28 cellular contexts compared by ENCODE assay signal in genomic region chr2:16198166-16198912, GRCh38.
"Had no signal": no experiment of that assay in that cellular context is flagged by ENCODE, and none has a peak within 500 bp of the region (broad histone marks: within the 10 kb centered on the region; RNA-seq: fewer than 3 reads in every experiment).

No MANE protein-coding gene starts in this region.

- FAIRE-seq: endometrium, islet of Langerhans, urothelium cell line had no signal

- H3K4me3 Mint-ChIP-seq: effector memory CD8-positive, alpha-beta T cell; naive thymus-derived CD4-positive, alpha-beta T cell; nephron; stimulated activated memory B cell treated with anti-CD40 and anti-IgM and Interleukin-4, amounts not matched to agents 10 μg/mL and 1 μg/mL and 100 μg/mL, for 72 hours had no signal

- H3K27me3 Mint-ChIP-seq: effector memory CD8-positive, alpha-beta T cell; naive thymus-derived CD4-positive, alpha-beta T cell; stimulated activated memory B cell treated with anti-CD40 and anti-IgM and Interleukin-4, amounts not matched to agents 10 μg/mL and 1 μg/mL and 100 μg/mL, for 72 hours had no signal

- H3K4me1 ChIP-seq: heart right ventricle, lower lobe of right lung, prostate gland, sigmoid colon, testis, tibial artery, upper lobe of left lung had no signal

- H3K4me1 Mint-ChIP-seq: naive thymus-derived CD4-positive, alpha-beta T cell; stimulated activated memory B cell treated with anti-CD40 and anti-IgM and Interleukin-4, amounts not matched to agents 10 μg/mL and 1 μg/mL and 100 μg/mL, for 72 hours had no signal

- DNase-seq: cortex of kidney; effector memory CD8-positive, alpha-beta T cell; erythroblast; esophagus squamous epithelium; foreskin melanocyte; glutamatergic neuron; heart right ventricle; hippocampal formation; left colon; left ventricle myocardium superior; lower lobe of right lung; naive thymus-derived CD4-positive, alpha-beta T cell; nucleus accumbens; right cardiac atrium; sigmoid colon; stimulated activated CD4-positive, alpha-beta T cell treated with anti-CD3 and anti-CD28 coated beads, Interleukin-2, amount 100 ng/mL, for 24 hours; stimulated activated CD4-positive, alpha-beta T cell treated with anti-CD3 and anti-CD28 coated beads, Interleukin-4, amount 100 ng/mL, for 4 hours; stimulated activated naive CD8-positive, alpha-beta T cell treated with anti-CD3 and anti-CD28 coated beads, Interleukin-15, Interleukin-2, amounts not matched to agents 100 U/mL and 50 U/mL, for 24 hours; substantia nigra; testis; tibial artery; upper lobe of left lung had no signal

- H3K27ac Mint-ChIP-seq: effector memory CD8-positive, alpha-beta T cell; naive thymus-derived CD4-positive, alpha-beta T cell; nephron; stimulated activated memory B cell treated with anti-CD40 and anti-IgM and Interleukin-4, amounts not matched to agents 10 μg/mL and 1 μg/mL and 100 μg/mL, for 72 hours had no signal

- H3K27me3 ChIP-seq: esophagus squamous epithelium, heart right ventricle, sigmoid colon, testis, tibial artery, upper lobe of left lung had no signal

- H3K4me3 ChIP-seq: esophagus squamous epithelium, heart right ventricle, lower lobe of right lung, prostate gland, sigmoid colon, testis, tibial artery, upper lobe of left lung had no signal

- H3K36me3 Mint-ChIP-seq: naive thymus-derived CD4-positive, alpha-beta T cell; stimulated activated memory B cell treated with anti-CD40 and anti-IgM and Interleukin-4, amounts not matched to agents 10 μg/mL and 1 μg/mL and 100 μg/mL, for 72 hours had no signal

- H3K9me3 ChIP-seq: esophagus squamous epithelium, lower lobe of right lung, prostate gland, sigmoid colon, testis, tibial artery, upper lobe of left lung had no signal

- H3K27ac ChIP-seq: esophagus squamous epithelium, heart right ventricle, lower lobe of right lung, prostate gland, sigmoid colon, testis, tibial artery, upper lobe of left lung had no signal

- H3K36me3 ChIP-seq: esophagus squamous epithelium, heart right ventricle, lower lobe of right lung, prostate gland, sigmoid colon, tibial artery, upper lobe of left lung had no signal

- H3K9me3 Mint-ChIP-seq: naive thymus-derived CD4-positive, alpha-beta T cell had no signal
